ENCODE assay signal across 8 cellular contexts in genomic region chr17:31094600-31095238, GRCh38. TPM values are rescaled to one million over a fixed set of nuclear protein-coding genes. Genes with fewer than 3 reads are reported as not detected.
DNase-seq lines count a peak whose midpoint lies in the region; ATAC-seq and TF ChIP-seq lines count a peak whose summit lies in the region.

Gene NF1, plus strand, starts transcription at chr17:31094977. Its CDS starts 333 bp downstream, at chr17:31095310.

- H3K36me3 Mint-ChIP-seq in natural killer cell treated with Interleukin-12 subunit alpha and Interleukin-12 subunit beta and Interleukin-15 and Interleukin-18, amount 100 ng/mL, for 72 hours, result no peaks in the 10 kb centered on the region

- peak within 1 kb of the TSS; percentile 95 for H3K4me3 Mint-ChIP-seq in natural killer cell treated with Interleukin-12 subunit alpha and Interleukin-12 subunit beta and Interleukin-15 and Interleukin-18, amount 100 ng/mL, for 72 hours

- no peaks in the 10 kb centered on the region for H3K9me3 Mint-ChIP-seq in natural killer cell treated with Interleukin-12 subunit alpha and Interleukin-12 subunit beta and Interleukin-15 and Interleukin-18, amount 100 ng/mL, for 72 hours

- peak; percentile 73 for TF ChIP-seq POLR2A in Raji (IDR thresholded peaks at IDR 0.05; ENCODE audit: insufficient read depth, low read depth, low read length)

- peak; percentile 97 for DNase-seq in Daoy (ENCODE audit: low read depth)
- peak; percentile 82 for DNase-seq in GOT3 (lab: John Stamatoyannopoulos, UW)
- peak; percentile 95 for DNase-seq in M059J (ENCODE audit: low read depth)
- peak; percentile 81 for DNase-seq in activated T-helper 9 cell treated with anti-CD3 and anti-CD28 coated beads, Interleukin-2, amount 50 U/mL, for 16 hours (ENCODE audit: low read depth)
- peak; percentile 94 for DNase-seq in fibroblast of peridontal ligament (ENCODE audit: extremely low read depth)
- DNase-seq in natural killer cell treated with Interleukin-12 subunit alpha and Interleukin-12 subunit beta and Interleukin-15 and Interleukin-18, amount 100 ng/mL, for 72 hours (ENCODE audit: low spot score), result peak; percentile 94
- DNase-seq in stimulated activated naive CD4-positive, alpha-beta T cell treated with Interleukin-2 at 50 U/mL for 16 hours (lab: John Stamatoyannopoulos, UW), result peak; percentile 82

- H3K4me1 Mint-ChIP-seq in natural killer cell treated with Interleukin-12 subunit alpha and Interleukin-12 subunit beta and Interleukin-15 and Interleukin-18, amount 100 ng/mL, for 72 hours (ENCODE audit: low read depth in 2 of 2), result peaks cover 11 to 12% of the 10 kb centered on the region in 2 donors

- no peaks in the 10 kb centered on the region for H3K27me3 Mint-ChIP-seq in natural killer cell treated with Interleukin-12 subunit alpha and Interleukin-12 subunit beta and Interleukin-15 and Interleukin-18, amount 100 ng/mL, for 72 hours

- peak; percentile 91 to 94 for ATAC-seq in natural killer cell treated with Interleukin-12 subunit alpha and Interleukin-12 subunit beta and Interleukin-15 and Interleukin-18, amount 100 ng/mL, for 72 hours

- H3K27ac Mint-ChIP-seq in natural killer cell treated with Interleukin-12 subunit alpha and Interleukin-12 subunit beta and Interleukin-15 and Interleukin-18, amount 100 ng/mL, for 72 hours, result peak within 1 kb of the TSS; percentile 82 to 83

RNA-seq across cellular contexts. Expression of gene NF1, which starts in this region (rescaled TPM):
- 13.8 and 30.2 TPM in 2 replicates for total RNA-seq in Daoy (2014; rRNA removed; shearing (Covaris generic))
- 15.4 and 29.9 TPM in 2 replicates for total RNA-seq in M059J (2014; rRNA removed; shearing (Covaris generic))
- 10 to 100 TPM; 34.6 to 45.1 TPM for total RNA-seq in natural killer cell treated with Interleukin-12 subunit alpha and Interleukin-12 subunit beta and Interleukin-15 and Interleukin-18, amount 100 ng/mL, for 72 hours

Comparison
In these comparisons a context has a peak if more than half of its experiments do, and no peak if none do; other contexts are left out.
1. Peak in every context shown above with its lines: DNase-seq and ATAC-seq.